27 cellular contexts compared by ENCODE assay signal in the genomic region with DNA sequence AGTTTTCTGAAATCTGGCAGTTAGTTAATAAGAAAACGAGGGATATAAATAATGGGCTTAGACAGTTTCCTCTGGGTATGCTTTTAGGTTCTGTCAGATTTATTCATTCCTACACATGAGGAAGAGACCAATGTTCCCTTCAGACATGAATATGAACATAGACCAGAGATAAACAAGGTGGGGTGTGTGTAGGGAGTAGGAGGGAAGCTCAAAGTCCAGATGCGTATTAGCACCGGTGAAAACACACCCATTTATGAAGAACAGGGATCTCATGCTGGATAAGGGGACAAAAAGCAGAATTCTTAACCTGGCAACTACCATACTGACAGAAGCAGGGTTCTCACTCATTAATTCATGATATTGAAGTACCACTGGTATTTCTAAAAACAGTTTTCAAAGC.
"Had no signal": no experiment of that assay in that cellular context is flagged by ENCODE, and none has a peak within 500 bp of the region (broad histone marks: within the 10 kb centered on the region; RNA-seq: fewer than 3 reads in every experiment).

No MANE protein-coding gene starts in this region.

- H3K4me2 ChIP-seq: smooth muscle cell had no signal

- H3K9me3 Mint-ChIP-seq: activated CD4-positive, alpha-beta T cell treated with anti-CD3 and anti-CD28 coated beads, Interleukin-2, amount 10 ng/mL, durations not matched to agents 7 days and 5 days; activated CD8-positive, alpha-beta T cell treated with anti-CD3 and anti-CD28 coated beads for 36 hours; activated naive CD4-positive, alpha-beta T cell treated with anti-CD3 and anti-CD28 coated beads, Interleukin-2, amount 10 ng/mL, durations not matched to agents 7 days and 5 days; dendritic cell treated with granulocyte-macrophage colony-stimulating factor and Interleukin-4, amounts not matched to agents 40 ng/mL and 50 ng/mL, for 4 days; mesothelial cell of epicardium; stimulated activated memory B cell treated with anti-CD40 and anti-IgM and Interleukin-4, amounts not matched to agents 10 μg/mL and 1 μg/mL and 100 μg/mL, for 72 hours had no signal

- ATAC-seq: activated CD8-positive, alpha-beta memory T cell treated with anti-CD3 and anti-CD28 coated beads, Interleukin-2, amount 10 ng/mL, durations not matched to agents 7 days and 5 days; activated CD8-positive, alpha-beta T cell treated with anti-CD3 and anti-CD28 coated beads for 36 hours; body of pancreas; heart right ventricle; left lung; sciatic nerve; stimulated activated memory B cell treated with anti-CD40 and anti-IgM and Interleukin-4, amounts not matched to agents 10 μg/mL and 1 μg/mL and 100 μg/mL, for 72 hours; upper lobe of right lung had no signal

- H3K4me3 ChIP-seq: body of pancreas, cardiac muscle cell, heart right ventricle, left lung, smooth muscle cell, testis, upper lobe of right lung had no signal

- H3K36me3 ChIP-seq: cardiac muscle cell, heart right ventricle, left lung, upper lobe of right lung, WERI-Rb-1 had no signal

- DNase-seq: activated CD4-positive, alpha-beta T cell treated with anti-CD3 and anti-CD28 coated beads, Interleukin-2, amount 10 ng/mL, durations not matched to agents 7 days and 5 days; activated CD4-positive, CD25-positive, alpha-beta regulatory T cell treated with anti-CD3 and anti-CD28 coated beads, Interleukin-2, amount 50 U/mL, for 72 hours; activated CD8-positive, alpha-beta memory T cell treated with anti-CD3 and anti-CD28 coated beads, Interleukin-2, amount 10 ng/mL, durations not matched to agents 7 days and 5 days; activated CD8-positive, alpha-beta T cell treated with anti-CD3 and anti-CD28 coated beads for 36 hours; activated effector memory CD4-positive, alpha-beta T cell treated with anti-CD3 and anti-CD28 coated beads, Interleukin-2, amount 50 U/mL, for 16 hours; activated naive CD4-positive, alpha-beta T cell treated with anti-CD3 and anti-CD28 coated beads, Interleukin-2, amount 10 ng/mL, durations not matched to agents 7 days and 5 days; activated T-cell treated with anti-CD3 and anti-CD28 coated beads for 4 hours; body of pancreas; effector CD8-positive, alpha-beta T cell; erythroblast; foreskin fibroblast; heart right ventricle; kidney; left lung; naive B cell; posterior cingulate gyrus; stimulated activated CD4-positive, alpha-beta T cell treated with anti-CD3 and anti-CD28 coated beads, Interleukin-15, amount 100 ng/mL, for 24 hours; SW 1271; testis; upper lobe of right lung had no signal

- H3K4me3 Mint-ChIP-seq: activated CD4-positive, alpha-beta T cell treated with anti-CD3 and anti-CD28 coated beads, Interleukin-2, amount 10 ng/mL, durations not matched to agents 7 days and 5 days; activated CD8-positive, alpha-beta memory T cell treated with anti-CD3 and anti-CD28 coated beads, Interleukin-2, amount 10 ng/mL, durations not matched to agents 7 days and 5 days; activated CD8-positive, alpha-beta T cell treated with anti-CD3 and anti-CD28 coated beads for 36 hours; activated naive CD4-positive, alpha-beta T cell treated with anti-CD3 and anti-CD28 coated beads, Interleukin-2, amount 10 ng/mL, durations not matched to agents 7 days and 5 days; dendritic cell treated with granulocyte-macrophage colony-stimulating factor and Interleukin-4, amounts not matched to agents 40 ng/mL and 50 ng/mL, for 4 days; mesothelial cell of epicardium; stimulated activated memory B cell treated with anti-CD40 and anti-IgM and Interleukin-4, amounts not matched to agents 10 μg/mL and 1 μg/mL and 100 μg/mL, for 72 hours had no signal

- H3K9me3 ChIP-seq: body of pancreas, heart right ventricle, left lung, testis, upper lobe of right lung had no signal

- H3K27me3 ChIP-seq: body of pancreas, cardiac muscle cell, heart right ventricle, left lung, testis, upper lobe of right lung had no signal

- H3K4me1 Mint-ChIP-seq: activated CD4-positive, alpha-beta T cell treated with anti-CD3 and anti-CD28 coated beads, Interleukin-2, amount 10 ng/mL, durations not matched to agents 7 days and 5 days; activated CD8-positive, alpha-beta memory T cell treated with anti-CD3 and anti-CD28 coated beads, Interleukin-2, amount 10 ng/mL, durations not matched to agents 7 days and 5 days; activated naive CD4-positive, alpha-beta T cell treated with anti-CD3 and anti-CD28 coated beads, Interleukin-2, amount 10 ng/mL, durations not matched to agents 7 days and 5 days; naive B cell; stimulated activated memory B cell treated with anti-CD40 and anti-IgM and Interleukin-4, amounts not matched to agents 10 μg/mL and 1 μg/mL and 100 μg/mL, for 72 hours had no signal

- H3K27ac Mint-ChIP-seq: activated CD4-positive, alpha-beta T cell treated with anti-CD3 and anti-CD28 coated beads, Interleukin-2, amount 10 ng/mL, durations not matched to agents 7 days and 5 days; activated CD8-positive, alpha-beta memory T cell treated with anti-CD3 and anti-CD28 coated beads, Interleukin-2, amount 10 ng/mL, durations not matched to agents 7 days and 5 days; activated CD8-positive, alpha-beta T cell treated with anti-CD3 and anti-CD28 coated beads for 36 hours; activated naive CD4-positive, alpha-beta T cell treated with anti-CD3 and anti-CD28 coated beads, Interleukin-2, amount 10 ng/mL, durations not matched to agents 7 days and 5 days; dendritic cell treated with granulocyte-macrophage colony-stimulating factor and Interleukin-4, amounts not matched to agents 40 ng/mL and 50 ng/mL, for 4 days; mesothelial cell of epicardium; stimulated activated memory B cell treated with anti-CD40 and anti-IgM and Interleukin-4, amounts not matched to agents 10 μg/mL and 1 μg/mL and 100 μg/mL, for 72 hours had no signal

- H3K36me3 Mint-ChIP-seq: activated CD8-positive, alpha-beta memory T cell treated with anti-CD3 and anti-CD28 coated beads, Interleukin-2, amount 10 ng/mL, durations not matched to agents 7 days and 5 days; activated naive CD4-positive, alpha-beta T cell treated with anti-CD3 and anti-CD28 coated beads, Interleukin-2, amount 10 ng/mL, durations not matched to agents 7 days and 5 days; naive B cell; stimulated activated memory B cell treated with anti-CD40 and anti-IgM and Interleukin-4, amounts not matched to agents 10 μg/mL and 1 μg/mL and 100 μg/mL, for 72 hours had no signal

- H3K27ac ChIP-seq: body of pancreas, cardiac muscle cell, heart right ventricle, left lung, testis, upper lobe of right lung, WERI-Rb-1 had no signal

- H3K4me1 ChIP-seq: heart right ventricle, left lung, testis, upper lobe of right lung had no signal
